Comparison of ENCODE assay signal across 8 cellular contexts in genomic region chr21:32611471-32611997, GRCh38. TPM values are rescaled to one million over a fixed set of nuclear protein-coding genes. Genes with fewer than 3 reads are reported as not detected.
DNase-seq lines count a peak whose midpoint lies in the region; ATAC-seq and TF ChIP-seq lines count a peak whose summit lies in the region.

No MANE protein-coding gene starts in this region.

- H3K36me3 Mint-ChIP-seq in activated B cell treated with CpG ODN at 0.5 μM for 24 hours (ENCODE audit: low read depth) (peaks cover 36% of the 10 kb centered on the region), mesothelial cell of epicardium (peaks cover 6% of the 10 kb centered on the region)

- peak overlapping the region; percentile 93 for H2AFZ ChIP-seq in Karpas-422 (ENCODE audit: low read length)

- intact Hi-C loops in activated B cell treated with CpG ODN at 0.5 μM for 24 hours (cut with micrococcal nuclease) = loop anchor here (1.0 to 5.0 kb wide), 4 partner anchors 101 to 879 kb away; partner anchors contain the start of gene SCAF4

- POLR2A ChIA-PET in activated B cell treated with CpG ODN at 0.5 μM for 24 hours (lab: Charles Lee) = interaction anchor here (1.6 to 2.3 kb wide), 4 partner anchors 116 to 880 kb away, joined by 4 to 14 read pairs (median 6); partner anchors contain the start of genes PAXBP1, SYNJ1 and URB1

- H3K4me1 ChIP-seq in Karpas-422 (ENCODE audit: low read length) (peaks cover 15% of the 10 kb centered on the region), stomach smooth muscle (ENCODE audit: control insufficient read depth, insufficient read depth, low read length) (peaks cover 14% of the 10 kb centered on the region)
- peaks cover 3% of the 10 kb centered on the region for H3K4me1 ChIP-seq in effector memory CD4-positive, alpha-beta T cell (ENCODE audit: control insufficient read depth, insufficient read depth, low read length, poor library complexity, severe bottlenecking)

- no peaks in the 10 kb centered on the region for H4K20me1 ChIP-seq in Karpas-422 (ENCODE audit: insufficient read depth, low read depth, low read length)

- CTCF ChIA-PET in activated B cell treated with CpG ODN at 0.5 μM for 24 hours (lab: Charles Lee) = interaction anchor here (2.0 kb wide), 1 partner anchor 11 kb away, joined by 10 read pairs; no protein-coding TSS in a partner anchor

- H3K9me2 ChIP-seq in Karpas-422 (replicated peaks; ENCODE audit: insufficient read depth, low read length) = no peaks in the 10 kb centered on the region

- H3K4me3 ChIP-seq in Karpas-422 (ENCODE audit: low read length) (peak overlapping the region; percentile 96), stomach smooth muscle (ENCODE audit: low read length in 2 of 2) (peak overlapping the region; percentile 98)
- peak overlapping the region; percentile 87 for H3K4me3 ChIP-seq in effector memory CD4-positive, alpha-beta T cell (ENCODE audit: insufficient read depth, low read depth, low read length, poor library complexity, severe bottlenecking)

- TF ChIP-seq CTCF in activated B cell treated with CpG ODN at 0.5 μM for 24 hours (IDR thresholded peaks at IDR 0.05) (no peak), mesothelial cell of epicardium (IDR thresholded peaks at IDR 0.05; ENCODE audit: unreplicated experiment) (no peak)

- peaks cover 17% of the 10 kb centered on the region; the same call in 1 of the 2 replicates for H3K36me3 ChIP-seq in Karpas-422 (ENCODE audit: insufficient read depth, low read length)
- H3K36me3 ChIP-seq in effector memory CD4-positive, alpha-beta T cell (ENCODE audit: control insufficient read depth, insufficient read depth, low read length) = peaks cover 18% of the 10 kb centered on the region
- peaks cover 8 to 13% of the 10 kb centered on the region in 2 donors for H3K36me3 ChIP-seq in stomach smooth muscle (ENCODE audit: control insufficient read depth in 2 of 2, insufficient read depth in 2 of 2, low read length in 2 of 2)

- H3K27me3 ChIP-seq in Karpas-422 (ENCODE audit: low read length) (no peaks in the 10 kb centered on the region), stomach smooth muscle (ENCODE audit: control insufficient read depth in 1 of 2, insufficient read depth in 2 of 2, low read length in 2 of 2) (no peaks in the 10 kb centered on the region)
- H3K27me3 ChIP-seq in effector memory CD4-positive, alpha-beta T cell (replicated peaks; ENCODE audit: control insufficient read depth, insufficient read depth, low read length, poor library complexity, severe bottlenecking) = no peaks in the 10 kb centered on the region

- no peaks in the 10 kb centered on the region for H3K9me3 Mint-ChIP-seq in activated B cell treated with CpG ODN at 0.5 μM for 24 hours
- no peaks in the 10 kb centered on the region for H3K9me3 Mint-ChIP-seq in mesothelial cell of epicardium

- peaks cover 27% of the 10 kb centered on the region for H3K79me2 ChIP-seq in Karpas-422 (ENCODE audit: low read length)

- H3K4me3 Mint-ChIP-seq in activated B cell treated with CpG ODN at 0.5 μM for 24 hours (peak overlapping the region; percentile 97), mesothelial cell of epicardium (peak overlapping the region; percentile 98)

- H3K27me3 Mint-ChIP-seq in activated B cell treated with CpG ODN at 0.5 μM for 24 hours (no peaks in the 10 kb centered on the region), mesothelial cell of epicardium (ENCODE audit: low read depth) (peaks cover 15% of the 10 kb centered on the region)

- H3K27ac Mint-ChIP-seq in activated B cell treated with CpG ODN at 0.5 μM for 24 hours (peak overlapping the region; percentile 96), mesothelial cell of epicardium (peak overlapping the region; percentile 98)

- H3K27ac ChIP-seq in Karpas-422 (ENCODE audit: low read length) (peak overlapping the region; percentile 92), stomach smooth muscle (ENCODE audit: low read length) (peak overlapping the region; percentile 88)
- H3K27ac ChIP-seq in effector memory CD4-positive, alpha-beta T cell (ENCODE audit: insufficient read depth, low read length, poor library complexity, severe bottlenecking) = peak overlapping the region; percentile 92

- DNase-seq in activated CD4-positive, CD25-positive, alpha-beta regulatory T cell treated with anti-CD3 and anti-CD28 coated beads, Interleukin-2, amount 50 U/mL, for 72 hours = peak; percentile 47
- DNase-seq in activated CD4-positive, CD25-positive, alpha-beta regulatory T cell (lab: John Stamatoyannopoulos, UW) = no peak
- peak; percentile 92 for DNase-seq in Karpas-422
- DNase-seq in activated B cell treated with CpG ODN at 0.5 μM for 24 hours = peak; percentile 22
- peak in 1 of 3 donors; percentile 9 for DNase-seq in effector memory CD4-positive, alpha-beta T cell
- peak in 1 of 2 experiments; percentile 42 for DNase-seq in mesothelial cell of epicardium (ENCODE audit: low spot score in 2 of 2, unreplicated experiment in 2 of 2)
- DNase-seq in SK-N-DZ (ENCODE audit: low spot score) = no peak

- H3K9ac ChIP-seq in Karpas-422 (ENCODE audit: low read length) (peak overlapping the region; percentile 96), stomach smooth muscle (ENCODE audit: low read length in 2 of 2) (peak overlapping the region; percentile 87 to 89)

- H3K4me2 ChIP-seq in Karpas-422 (ENCODE audit: low read depth, low read length, poor library complexity, severe bottlenecking) = peak overlapping the region; percentile 84

- H3K9me3 ChIP-seq in Karpas-422 (ENCODE audit: low read length) (no peaks in the 10 kb centered on the region), stomach smooth muscle (ENCODE audit: control insufficient read depth in 2 of 2, low read length in 2 of 2) (no peaks in the 10 kb centered on the region)
- H3K9me3 ChIP-seq in effector memory CD4-positive, alpha-beta T cell (ENCODE audit: control insufficient read depth, low read length) = no peaks in the 10 kb centered on the region

- ATAC-seq in activated B cell treated with CpG ODN at 0.5 μM for 24 hours (ENCODE audit: low read depth) = peak; percentile 13

- peaks cover 12% of the 10 kb centered on the region for H3K4me1 Mint-ChIP-seq in activated B cell treated with CpG ODN at 0.5 μM for 24 hours
- H3K4me1 Mint-ChIP-seq in mesothelial cell of epicardium = peaks cover 5% of the 10 kb centered on the region

RNA-seq across cellular contexts. Expression of gene CFAP298, which starts 0.6 kb away (rescaled TPM):
- total RNA-seq in Karpas-422 (2014; rRNA removed; shearing (Covaris generic); ENCODE audit: low replicate concordance) = 36.0 and 80.3 TPM in 2 replicates
- 36.4 and 37.3 TPM in 2 replicates for total RNA-seq in activated B cell treated with CpG ODN at 0.5 μM for 24 hours
- total RNA-seq in mesothelial cell of epicardium = 29.4 to 33.0 TPM (median 30.4 TPM) in 3 replicates
- 51.6 and 61.9 TPM in 2 replicates for polyA plus RNA-seq in SK-N-DZ (2014; cell fraction: cytosol; rRNA removed)
- polyA plus RNA-seq in SK-N-DZ (2014; cell fraction: nucleus; rRNA removed) = 63.6 and 72.0 TPM in 2 replicates

RNA-seq across cellular contexts. Expression of gene TCP10L, which starts 26.2 kb away (rescaled TPM):
- 0.07 TPM in 1 of 2 replicates, not detected in the other for total RNA-seq in Karpas-422 (2014; rRNA removed; shearing (Covaris generic); ENCODE audit: low replicate concordance)
- total RNA-seq in activated B cell treated with CpG ODN at 0.5 μM for 24 hours (0.58 and 0.98 TPM in 2 replicates), mesothelial cell of epicardium (1.4 to 1.6 TPM (median 1.5 TPM) in 3 replicates)
- polyA plus RNA-seq in SK-N-DZ (2014; cell fraction: cytosol; rRNA removed) = not detected in 2 replicates
- polyA plus RNA-seq in SK-N-DZ (2014; cell fraction: nucleus; rRNA removed) = not detected in 2 replicates

Comparison
In these comparisons a context has a peak if more than half of its experiments do, and no peak if none do; other contexts are left out.
1. DNase-seq: peak in activated CD4-positive, CD25-positive, alpha-beta regulatory T cell treated with anti-CD3 and anti-CD28 coated beads, Interleukin-2, amount 50 U/mL, for 72 hours (single experiment), Karpas-422 (single experiment) and activated B cell treated with CpG ODN at 0.5 μM for 24 hours (single experiment); none in activated CD4-positive, CD25-positive, alpha-beta regulatory T cell (0 of 4) and SK-N-DZ (single experiment).
2. Peak in every context shown above with its lines, with median percentiles within 50 percentile points of each other: H3K27ac ChIP-seq and H3K4me3 ChIP-seq.